20 cellular contexts compared by ENCODE assay signal in genomic region chr7:140273417-140273816, GRCh38.
A peak's percentile ranks its signal among the peaks of the same experiment; 100 is the strongest.
DNase-seq lines count a peak whose midpoint lies in the region; ATAC-seq and TF ChIP-seq lines count a peak whose summit lies in the region.
"Had no signal": no experiment of that assay in that cellular context is flagged by ENCODE, and none has a peak within 500 bp of the region (broad histone marks: within the 10 kb centered on the region; RNA-seq: fewer than 3 reads in every experiment).

No MANE protein-coding gene starts in this region.

- H3K27ac Mint-ChIP-seq in natural killer cell treated with Interleukin-12 subunit alpha and Interleukin-12 subunit beta and Interleukin-15 and Interleukin-18, amount 100 ng/mL, for 72 hours = no peak overlapping the region
- no peak overlapping the region for H3K27ac Mint-ChIP-seq in natural killer cell
- H3K27ac Mint-ChIP-seq: CD4-positive, alpha-beta T cell; HFFc6 had no signal

- no peak overlapping the region for H3K4me3 Mint-ChIP-seq in natural killer cell treated with Interleukin-12 subunit alpha and Interleukin-12 subunit beta and Interleukin-15 and Interleukin-18, amount 100 ng/mL, for 72 hours
- no peak overlapping the region for H3K4me3 Mint-ChIP-seq in natural killer cell
- H3K4me3 Mint-ChIP-seq: CD4-positive, alpha-beta T cell; HFFc6 had no signal

- H2BK120ac ChIP-seq in neuronal stem cell (ENCODE audit: low read depth, low read length) = no peak overlapping the region

- H3K23ac ChIP-seq in neuronal stem cell (ENCODE audit: low read depth, low read length, poor library complexity) = peak overlapping the region; percentile 80

- H2BK15ac ChIP-seq in neuronal stem cell (ENCODE audit: low read length) = no peak overlapping the region

- H2BK5ac ChIP-seq in neuronal stem cell (ENCODE audit: low read length) = no peak overlapping the region

- H3K9ac ChIP-seq in neuronal stem cell (ENCODE audit: low read depth, low read length, poor library complexity) = no peak overlapping the region

- peak overlapping the region; percentile 58 for H2BK12ac ChIP-seq in neuronal stem cell (ENCODE audit: low read length)

- no CpG with 5 or more reads among the region's 8 CpGs for WGBS in neuronal stem cell (ENCODE audit: extremely low coverage in 2 of 2, insufficient read length in 2 of 2, insufficient replicate concordance in 1 of 2), 2 donors

- ATAC-seq in natural killer cell treated with Interleukin-12 subunit alpha and Interleukin-12 subunit beta and Interleukin-15 and Interleukin-18, amount 100 ng/mL, for 72 hours = no peak
- ATAC-seq in natural killer cell = no peak
- no peak for ATAC-seq in GM21786 (IDR thresholded peaks at IDR 0.05; ENCODE audit: unreplicated experiment)
- ATAC-seq in HG02588 (IDR thresholded peaks at IDR 0.05; ENCODE audit: unreplicated experiment) = no peak
- ATAC-seq: A549, HCT116 had no signal

- H2AK5ac ChIP-seq in neuronal stem cell (ENCODE audit: low read depth, low read length) = no peak overlapping the region

- intact Hi-C loops in natural killer cell (cut with micrococcal nuclease) = no loop called here

- H3K27ac ChIP-seq in neuronal stem cell (replicated peaks; ENCODE audit: low read length) = no peak overlapping the region
- H3K27ac ChIP-seq: 22Rv1, A549, C4-2B had no signal

- TF ChIP-seq CTCF in natural killer cell (IDR thresholded peaks at IDR 0.05) = no peak

- peak overlapping the region; percentile 72 for H4K8ac ChIP-seq in neuronal stem cell (ENCODE audit: low read depth, low read length)

- no peak overlapping the region for H3K4me2 ChIP-seq in neuronal stem cell (ENCODE audit: insufficient read depth, low read length, poor library complexity, severe bottlenecking)
- H3K4me2 ChIP-seq: A549 had no signal

- H3K4me1 Mint-ChIP-seq in natural killer cell treated with Interleukin-12 subunit alpha and Interleukin-12 subunit beta and Interleukin-15 and Interleukin-18, amount 100 ng/mL, for 72 hours (ENCODE audit: low read depth in 2 of 2) = peaks cover 6 to 7% of the 10 kb centered on the region in 2 donors
- peaks cover 7 to 9% of the 10 kb centered on the region in 2 donors for H3K4me1 Mint-ChIP-seq in natural killer cell

- H3K4me3 ChIP-seq in neuronal stem cell (ENCODE audit: low read length in 2 of 2) = no peak overlapping the region
- H3K4me3 ChIP-seq: A549 had no signal

- H3K9me3 Mint-ChIP-seq in natural killer cell treated with Interleukin-12 subunit alpha and Interleukin-12 subunit beta and Interleukin-15 and Interleukin-18, amount 100 ng/mL, for 72 hours = no peaks in the 10 kb centered on the region
- H3K9me3 Mint-ChIP-seq in natural killer cell = no peaks in the 10 kb centered on the region
- H3K9me3 Mint-ChIP-seq: CD4-positive, alpha-beta T cell; HFFc6 had no signal

- H3K27me3 Mint-ChIP-seq in natural killer cell treated with Interleukin-12 subunit alpha and Interleukin-12 subunit beta and Interleukin-15 and Interleukin-18, amount 100 ng/mL, for 72 hours = peaks cover 0 to 6% of the 10 kb centered on the region in 2 donors
- no peaks in the 10 kb centered on the region for H3K27me3 Mint-ChIP-seq in natural killer cell (ENCODE audit: low read depth in 2 of 2)
- H3K27me3 Mint-ChIP-seq: CD4-positive, alpha-beta T cell had no signal

- H3K36me3 Mint-ChIP-seq in natural killer cell treated with Interleukin-12 subunit alpha and Interleukin-12 subunit beta and Interleukin-15 and Interleukin-18, amount 100 ng/mL, for 72 hours = no peaks in the 10 kb centered on the region
- no peaks in the 10 kb centered on the region for H3K36me3 Mint-ChIP-seq in natural killer cell

- H2AFZ ChIP-seq in neuronal stem cell (ENCODE audit: low read length) = no peak overlapping the region

- H4K91ac ChIP-seq in neuronal stem cell (ENCODE audit: low read depth, low read length, poor library complexity) = no peak overlapping the region

- no peaks in the 10 kb centered on the region for H3K27me3 ChIP-seq in neuronal stem cell (ENCODE audit: control insufficient read depth in 3 of 3, insufficient read depth in 3 of 3, low read depth in 1 of 3, low read length in 3 of 3)

- peak overlapping the region; percentile 71 for H3K18ac ChIP-seq in neuronal stem cell (ENCODE audit: low read length)

- H3K14ac ChIP-seq in neuronal stem cell (ENCODE audit: low read length) = no peak overlapping the region

- no peaks in the 10 kb centered on the region for H3K9me3 ChIP-seq in neuronal stem cell (replicated peaks in 1 of 2; ENCODE audit: control insufficient read depth in 2 of 2, insufficient read depth in 1 of 2, low read depth in 1 of 2, low read length in 2 of 2)
- H3K9me3 ChIP-seq: A549, Caco-2 had no signal

- no peaks in the 10 kb centered on the region for H3K4me1 ChIP-seq in neuronal stem cell (ENCODE audit: control insufficient read depth in 2 of 2, insufficient read depth in 1 of 2, low read depth in 1 of 2, low read length in 2 of 2)
- H3K4me1 ChIP-seq: A549, Caco-2 had no signal

- H3K79me1 ChIP-seq in neuronal stem cell (ENCODE audit: low read depth, low read length) = no peaks in the 10 kb centered on the region

- no peak overlapping the region for H3K4ac ChIP-seq in neuronal stem cell (ENCODE audit: low read length)

- DNase-seq in DMS 273 (lab: John Stamatoyannopoulos, UW; ENCODE audit: unreplicated experiment) (peak; percentile 21), DMS 273 treated with DMSO at 0.1 percent for 48 hours (lab: John Stamatoyannopoulos, UW) (no peak), natural killer cell (no peak), neuronal stem cell (ENCODE audit: low spot score) (no peak), NCI-H748 (lab: John Stamatoyannopoulos, UW; ENCODE audit: unreplicated experiment) (no peak)
- peak; percentile 20 for DNase-seq in natural killer cell treated with Interleukin-12 subunit alpha and Interleukin-12 subunit beta and Interleukin-15 and Interleukin-18, amount 100 ng/mL, for 72 hours (ENCODE audit: low spot score)
- DNase-seq: AML-193; Caco-2; CD4-positive, alpha-beta T cell; DMS79 treated with DMSO at 0.1 percent for 48 hours; GF-D8; GOT3; H7; HFFc6 had no signal

- H3K36me3 ChIP-seq in neuronal stem cell (replicated peaks in 1 of 2; ENCODE audit: control insufficient read depth in 2 of 2, insufficient read depth in 2 of 2, low read length in 2 of 2) = no peaks in the 10 kb centered on the region

Comparison
In these comparisons a context has a peak if more than half of its experiments do, and no peak if none do; other contexts are left out.
1. DNase-seq: peak in DMS 273 (single experiment) and natural killer cell treated with Interleukin-12 subunit alpha and Interleukin-12 subunit beta and Interleukin-15 and Interleukin-18, amount 100 ng/mL, for 72 hours (single experiment); none in DMS 273 treated with DMSO at 0.1 percent for 48 hours (single experiment), natural killer cell (single experiment), neuronal stem cell (single experiment) and NCI-H748 (single experiment).